ENCODE assay signal across 7 cellular contexts in genomic region chr19:52007805-52008557, GRCh38. TPM values are rescaled to one million over a fixed set of nuclear protein-coding genes. Genes with fewer than 3 reads are reported as not detected.
DNase-seq lines count a peak whose midpoint lies in the region; ATAC-seq and TF ChIP-seq lines count a peak whose summit lies in the region.

ZNF615 (minus strand) TSS chr19:52008211; CDS start chr19:52003711, 4,500 bp downstream.

- H3K36me3 ChIP-seq in smooth muscle cell (ENCODE audit: low read depth) = peaks cover 15% of the 10 kb centered on the region

- peaks cover 8% of the 10 kb centered on the region for H3K9me3 ChIP-seq in smooth muscle cell (replicated peaks; ENCODE audit: low read depth)

- no peaks in the 10 kb centered on the region for H4K20me1 ChIP-seq in smooth muscle cell (ENCODE audit: low read depth)

- WGBS in smooth muscle cell (ENCODE audit: low lambda C conversion rate) = 2% methylated on average over 44 of the region's 44 CpGs

- peak within 1 kb of the TSS; percentile 100 for H2AFZ ChIP-seq in smooth muscle cell (ENCODE audit: low read depth)

- no peaks in the 10 kb centered on the region for H3K27me3 ChIP-seq in smooth muscle cell (ENCODE audit: low read depth)

- no peak for TF ChIP-seq CTCF in smooth muscle cell (IDR thresholded peaks at IDR 0.05; ENCODE audit: borderline replicate concordance, insufficient read depth, poor library complexity, severe bottlenecking)

- peak; percentile 61 for TF ChIP-seq POLR2A in GM18505 (IDR thresholded peaks at IDR 0.05; ENCODE audit: borderline replicate concordance, extremely low read depth, insufficient read depth, insufficient read length)

- H3F3A ChIP-seq in smooth muscle cell (ENCODE audit: low read depth) = no peaks in the 10 kb centered on the region

- H3K27ac ChIP-seq in caudate nucleus (ENCODE audit: low read depth, low read length) = peak within 1 kb of the TSS; percentile 95
- H3K27ac ChIP-seq in smooth muscle cell (ENCODE audit: low read depth) = peak within 1 kb of the TSS; percentile 56

- peak within 1 kb of the TSS; percentile 72 for H3K9ac ChIP-seq in smooth muscle cell (ENCODE audit: low read depth)

- H3K79me2 ChIP-seq in smooth muscle cell (ENCODE audit: low read depth) = peaks cover 35% of the 10 kb centered on the region

- peak within 1 kb of the TSS; percentile 93 for H3K4me3 ChIP-seq in smooth muscle cell

- H3K4me2 ChIP-seq in smooth muscle cell = peak within 1 kb of the TSS; percentile 91

- DNase-seq in NCI-H2171 (lab: John Stamatoyannopoulos, UW) = peak; percentile 87
- peak; percentile 67 to 76 (median 69) for DNase-seq in activated CD4-positive, CD25-positive, alpha-beta regulatory T cell (lab: John Stamatoyannopoulos, UW)
- peak; percentile 36 to 95 (median 88) for DNase-seq in caudate nucleus (lab: John Stamatoyannopoulos, UW)
- peak; percentile 95 for DNase-seq in inferior parietal cortex (ENCODE audit: extremely low spot score)
- peak; percentile 48 for DNase-seq in smooth muscle cell (lab: John Stamatoyannopoulos, UW; ENCODE audit: unreplicated experiment)

- no peaks in the 10 kb centered on the region for H3K4me1 ChIP-seq in smooth muscle cell (ENCODE audit: low read depth)

- ATAC-seq in GM18505 (IDR thresholded peaks at IDR 0.05; ENCODE audit: unreplicated experiment) = peak; percentile 93
- ATAC-seq in HG02885 (IDR thresholded peaks at IDR 0.05; ENCODE audit: poor library complexity, unreplicated experiment) = peak; percentile 77

RNA-seq across cellular contexts. Expression of gene ZNF615, which starts in this region (rescaled TPM):
- total RNA-seq in smooth muscle cell = 13.2 and 23.6 TPM in 2 replicates
- polyA plus RNA-seq in smooth muscle cell = 3.5 and 4.5 TPM in 2 replicates

Comparison
In these comparisons a context has a peak if more than half of its experiments do, and no peak if none do; other contexts are left out.
1. Peak in every context shown above with its lines: DNase-seq, ATAC-seq, H3K4me3 ChIP-seq and H3K27ac ChIP-seq.